ENCODE assay signal across 16 cellular contexts in the genomic region with DNA sequence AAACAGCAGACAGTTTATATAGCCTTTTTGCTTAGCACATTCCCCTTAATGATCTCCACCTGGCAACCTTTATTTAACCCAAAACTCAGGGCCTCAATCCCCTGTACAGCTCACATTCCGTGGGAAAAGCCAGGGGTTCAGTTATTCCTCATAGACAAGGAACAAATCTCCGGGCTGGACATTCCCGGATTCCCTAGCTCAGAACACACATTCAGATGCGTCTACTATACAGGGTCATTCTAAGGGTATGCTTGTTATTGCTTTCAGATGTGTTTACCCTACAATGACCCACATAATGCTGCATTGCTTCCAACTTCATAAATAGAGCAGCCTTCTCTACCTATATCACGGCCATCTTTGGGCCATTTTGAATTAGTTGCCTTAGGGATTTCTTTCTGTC.
"Had no signal": no experiment of that assay in that cellular context is flagged by ENCODE, and none has a peak within 500 bp of the region (broad histone marks: within the 10 kb centered on the region; RNA-seq: fewer than 3 reads in every experiment).

No MANE protein-coding gene starts in this region.

- H3K36me3 ChIP-seq: adrenal gland, cardiac muscle cell, esophagus squamous epithelium, pancreas, sigmoid colon, spleen had no signal

- H3K4me3 ChIP-seq: adrenal gland, cardiac muscle cell, esophagus squamous epithelium, mucosa of descending colon, pancreas, sigmoid colon, spleen had no signal

- H3K4me1 Mint-ChIP-seq: activated naive CD4-positive, alpha-beta T cell treated with anti-CD3 and anti-CD28 coated beads, Interleukin-2, amount 50 U/mL, for 24 hours; naive B cell; stimulated activated naive B cell treated with anti-CD40 and anti-IgM and Interleukin-4, amounts not matched to agents 10 μg/mL and 1 μg/mL and 100 μg/mL, for 72 hours had no signal

- H3K36me3 Mint-ChIP-seq: activated naive CD4-positive, alpha-beta T cell treated with anti-CD3 and anti-CD28 coated beads, Interleukin-2, amount 50 U/mL, for 24 hours; naive B cell; stimulated activated naive B cell treated with anti-CD40 and anti-IgM and Interleukin-4, amounts not matched to agents 10 μg/mL and 1 μg/mL and 100 μg/mL, for 72 hours had no signal

- H3K9me3 Mint-ChIP-seq: activated naive CD4-positive, alpha-beta T cell treated with anti-CD3 and anti-CD28 coated beads, Interleukin-2, amount 50 U/mL, for 24 hours; effector memory CD8-positive, alpha-beta T cell had no signal

- H3K9me3 ChIP-seq: adrenal gland, esophagus squamous epithelium, mucosa of descending colon, pancreas, sigmoid colon, spleen had no signal

- H3K27me3 Mint-ChIP-seq: effector memory CD8-positive, alpha-beta T cell; stimulated activated naive B cell treated with anti-CD40 and anti-IgM and Interleukin-4, amounts not matched to agents 10 μg/mL and 1 μg/mL and 100 μg/mL, for 72 hours had no signal

- H3K27ac Mint-ChIP-seq: activated naive CD4-positive, alpha-beta T cell treated with anti-CD3 and anti-CD28 coated beads, Interleukin-2, amount 50 U/mL, for 24 hours; effector memory CD8-positive, alpha-beta T cell; naive B cell; stimulated activated naive B cell treated with anti-CD40 and anti-IgM and Interleukin-4, amounts not matched to agents 10 μg/mL and 1 μg/mL and 100 μg/mL, for 72 hours had no signal

- DNase-seq: activated CD4-positive, alpha-beta T cell treated with anti-CD3 and anti-CD28 coated beads, Interleukin-2, amount 50 U/mL, for 48 hours; activated gamma-delta T cell; adrenal gland; effector memory CD8-positive, alpha-beta T cell; esophagus squamous epithelium; foreskin melanocyte; left ventricle myocardium superior; mucosa of descending colon; naive B cell; pancreas; sigmoid colon; spleen; stimulated activated naive B cell treated with anti-CD40 and anti-IgM and Interleukin-4, amounts not matched to agents 10 μg/mL and 1 μg/mL and 100 μg/mL, for 72 hours; SW 1271 had no signal

- ATAC-seq: effector memory CD8-positive, alpha-beta T cell; left ventricle myocardium superior; mucosa of descending colon; pancreas; stimulated activated naive B cell treated with anti-CD40 and anti-IgM and Interleukin-4, amounts not matched to agents 10 μg/mL and 1 μg/mL and 100 μg/mL, for 72 hours had no signal

- H3K4me3 Mint-ChIP-seq: activated naive CD4-positive, alpha-beta T cell treated with anti-CD3 and anti-CD28 coated beads, Interleukin-2, amount 50 U/mL, for 24 hours; effector memory CD8-positive, alpha-beta T cell; stimulated activated naive B cell treated with anti-CD40 and anti-IgM and Interleukin-4, amounts not matched to agents 10 μg/mL and 1 μg/mL and 100 μg/mL, for 72 hours had no signal

- H3K27me3 ChIP-seq: adrenal gland, cardiac muscle cell, esophagus squamous epithelium, pancreas, sigmoid colon, spleen had no signal

- H3K27ac ChIP-seq: adrenal gland, cardiac muscle cell, esophagus squamous epithelium, pancreas, sigmoid colon, spleen had no signal

- H3K4me1 ChIP-seq: adrenal gland, pancreas, sigmoid colon, spleen had no signal
